In the genomic region with DNA sequence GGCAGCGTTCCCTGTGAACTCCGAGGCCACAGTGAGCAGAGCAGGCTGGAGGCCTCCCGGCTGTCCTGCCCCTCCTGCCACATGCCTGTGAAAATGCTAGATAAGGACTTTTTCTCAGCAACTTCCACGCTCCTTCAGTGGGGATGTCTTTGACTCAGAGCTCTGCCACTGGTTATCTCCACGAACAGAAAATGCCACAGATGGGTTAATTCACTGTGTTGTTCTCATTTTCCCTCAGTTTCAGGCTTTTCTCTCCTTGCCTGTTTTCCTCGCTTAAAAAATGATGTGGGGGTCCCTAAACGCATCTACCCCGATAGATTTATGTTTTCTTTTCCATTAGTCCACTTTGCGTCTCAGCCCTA, we compare ENCODE assay signal across 10 cellular contexts. TPM values are rescaled to one million over a fixed set of nuclear protein-coding genes. Genes with fewer than 3 reads are reported as not detected.
DNase-seq lines count a peak whose midpoint lies in the region; ATAC-seq and TF ChIP-seq lines count a peak whose summit lies in the region.
"Had no signal": no experiment of that assay in that cellular context is flagged by ENCODE, and none has a peak within 500 bp of the region (broad histone marks: within the 10 kb centered on the region; RNA-seq: fewer than 3 reads in every experiment).

No MANE protein-coding gene starts in this region.

- CTCF ChIA-PET in activated CD8-positive, alpha-beta T cell treated with anti-CD3 and anti-CD28 coated beads, Interleukin-2, amount 10 ng/mL, durations not matched to agents 7 days and 5 days (lab: Charles Lee) = interaction anchor here (0.7 to 18.3 kb wide), 5 partner anchors 11 to 41 kb away, joined by 3 to 322 read pairs (median 4); no protein-coding TSS in a partner anchor

- no peaks in the 10 kb centered on the region for H3K9me3 Mint-ChIP-seq in CD14-positive monocyte
- H3K9me3 Mint-ChIP-seq in activated CD8-positive, alpha-beta T cell treated with anti-CD3 and anti-CD28 coated beads, Interleukin-2, amount 10 ng/mL, durations not matched to agents 7 days and 5 days (ENCODE audit: insufficient read depth) = no peaks in the 10 kb centered on the region

- intact Hi-C loops in CD14-positive monocyte (cut with micrococcal nuclease) = loop anchor here (5.0 kb wide), 4 partner anchors 38 to 138 kb away; no protein-coding TSS in a partner anchor

- POLR2A ChIA-PET in activated CD8-positive, alpha-beta T cell treated with anti-CD3 and anti-CD28 coated beads, Interleukin-2, amount 10 ng/mL, durations not matched to agents 7 days and 5 days (lab: Charles Lee) = interaction anchor here (1.1 to 1.7 kb wide), 3 partner anchors 11 to 92 kb away, joined by 3 to 6 read pairs (median 5); no protein-coding TSS in a partner anchor

- H3K36me3 Mint-ChIP-seq in CD14-positive monocyte = peaks cover 63 to 83% of the 10 kb centered on the region in 2 donors
- peaks cover 91% of the 10 kb centered on the region for H3K36me3 Mint-ChIP-seq in activated CD8-positive, alpha-beta T cell treated with anti-CD3 and anti-CD28 coated beads, Interleukin-2, amount 10 ng/mL, durations not matched to agents 7 days and 5 days (ENCODE audit: low read depth)

- no peak for DNase-seq in CD14-positive monocyte (ENCODE audit: low spot score)
- peak; percentile 40 for DNase-seq in ELF-1 (ENCODE audit: low read depth, low spot score)
- DNase-seq in activated CD8-positive, alpha-beta T cell treated with anti-CD3 and anti-CD28 coated beads, Interleukin-2, amount 10 ng/mL, durations not matched to agents 7 days and 5 days = no peak
- DNase-seq in iPS-NIHi7 (ENCODE audit: extremely low spot score) = peak; percentile 44
- DNase-seq in pons (ENCODE audit: low spot score) = no peak
- no peak for DNase-seq in stimulated activated CD4-positive, alpha-beta T cell treated with anti-CD3 and anti-CD28 coated beads, Interleukin-4, amount 100 ng/mL, for 4 hours
- no peak for DNase-seq in activated gamma-delta T cell treated with Interleukin-2 at 50 U/mL for 16 hours
- DNase-seq: brain microvascular endothelial cell; stimulated activated CD4-positive, alpha-beta T cell treated with anti-CD3 and anti-CD28 coated beads, Interleukin-1b, Interleukin-23, amount 100 ng/mL, for 48 hours; stimulated activated naive CD4-positive, alpha-beta T cell had no signal

- no peak for TF ChIP-seq CTCF in CD14-positive monocyte (IDR thresholded peaks at IDR 0.05)

- peaks cover 96% of the 10 kb centered on the region for H3K4me1 Mint-ChIP-seq in CD14-positive monocyte
- H3K4me1 Mint-ChIP-seq in activated CD8-positive, alpha-beta T cell treated with anti-CD3 and anti-CD28 coated beads, Interleukin-2, amount 10 ng/mL, durations not matched to agents 7 days and 5 days (ENCODE audit: low read depth) = peaks cover 93% of the 10 kb centered on the region

- H3K4me3 Mint-ChIP-seq in CD14-positive monocyte = peak overlapping the region in 1 of 2 donors; percentile 75
- H3K4me3 Mint-ChIP-seq in activated CD8-positive, alpha-beta T cell treated with anti-CD3 and anti-CD28 coated beads, Interleukin-2, amount 10 ng/mL, durations not matched to agents 7 days and 5 days = no peak overlapping the region

- H3K27me3 Mint-ChIP-seq in CD14-positive monocyte (ENCODE audit: low read depth in 3 of 3) = no peaks in the 10 kb centered on the region
- no peaks in the 10 kb centered on the region for H3K27me3 Mint-ChIP-seq in activated CD8-positive, alpha-beta T cell treated with anti-CD3 and anti-CD28 coated beads, Interleukin-2, amount 10 ng/mL, durations not matched to agents 7 days and 5 days (ENCODE audit: low read depth)

- ATAC-seq in activated CD8-positive, alpha-beta T cell treated with anti-CD3 and anti-CD28 coated beads, Interleukin-2, amount 10 ng/mL, durations not matched to agents 7 days and 5 days = no peak

- H3K27ac Mint-ChIP-seq in CD14-positive monocyte = peak overlapping the region; percentile 96 to 100 (median 99)
- peak overlapping the region; percentile 96 for H3K27ac Mint-ChIP-seq in activated CD8-positive, alpha-beta T cell treated with anti-CD3 and anti-CD28 coated beads, Interleukin-2, amount 10 ng/mL, durations not matched to agents 7 days and 5 days

RNA-seq across cellular contexts. Expression of gene IKZF1, which starts 51.3 kb away (rescaled TPM):
- polyA plus RNA-seq in CD14-positive monocyte = 10 to 100 TPM; 38.4 to 80.2 TPM
- total RNA-seq in activated CD8-positive, alpha-beta T cell treated with anti-CD3 and anti-CD28 coated beads, Interleukin-2, amount 10 ng/mL, durations not matched to agents 7 days and 5 days = 100 to 1,000 TPM; 370 to 374 TPM

Comparison
In these comparisons a context has a peak if more than half of its experiments do, and no peak if none do; other contexts are left out.
1. DNase-seq: peak in ELF-1 (single experiment) and iPS-NIHi7 (single experiment); none in CD14-positive monocyte (single experiment), activated CD8-positive, alpha-beta T cell treated with anti-CD3 and anti-CD28 coated beads, Interleukin-2, amount 10 ng/mL, durations not matched to agents 7 days and 5 days (single experiment), pons (single experiment), stimulated activated CD4-positive, alpha-beta T cell treated with anti-CD3 and anti-CD28 coated beads, Interleukin-4, amount 100 ng/mL, for 4 hours (0 of 2) and activated gamma-delta T cell treated with Interleukin-2 at 50 U/mL for 16 hours (single experiment).